ENCODE assay signal across 9 cellular contexts in genomic region chr10:31242902-31243301, GRCh38.
A peak's percentile ranks its signal among the peaks of the same experiment; 100 is the strongest.
DNase-seq lines count a peak whose midpoint lies in the region; ATAC-seq, FAIRE-seq and TF ChIP-seq lines count a peak whose summit lies in the region.
"Had no signal": no experiment of that assay in that cellular context is flagged by ENCODE, and none has a peak within 500 bp of the region (broad histone marks: within the 10 kb centered on the region; RNA-seq: fewer than 3 reads in every experiment).

No MANE protein-coding gene starts in this region.

- intact Hi-C loops in HepG2 (cut with micrococcal nuclease; ENCODE audit: unreplicated experiment) (no loop called here), kidney (cut with DNase I) (no loop called here)

- in situ Hi-C loops in HepG2 (cut with HindIII; ENCODE audit: extremely low pct_ligation_motif_present, low pct_unique_long_range_greater_than_20kb) = no loop called here

- H3K36me3 ChIP-seq in HepG2 (replicated peaks in 1 of 2; ENCODE audit: control insufficient read depth in 1 of 2, insufficient read depth in 2 of 2, low read length in 2 of 2) (no peaks in the 10 kb centered on the region), kidney (ENCODE audit: control insufficient read depth in 1 of 2, insufficient read depth in 2 of 2, low read length in 2 of 2) (no peaks in the 10 kb centered on the region), Karpas-422 (ENCODE audit: insufficient read depth, low read length) (no peaks in the 10 kb centered on the region)

- H3K27me3 Mint-ChIP-seq in activated T-cell treated with anti-CD3 and anti-CD28 coated beads, Interleukin-2, amount 50 U/mL, for 72 hours (ENCODE audit: low read depth) = peaks cover 5% of the 10 kb centered on the region

- no peak overlapping the region for H3K27ac Mint-ChIP-seq in activated T-cell treated with anti-CD3 and anti-CD28 coated beads, Interleukin-2, amount 50 U/mL, for 72 hours

- H3K27me3 ChIP-seq in HepG2 (ENCODE audit: control insufficient read depth in 1 of 2, insufficient read depth in 2 of 2, low read length in 2 of 2) = no peaks in the 10 kb centered on the region; a peak in 1 of 5 replicates
- H3K27me3 ChIP-seq in Karpas-422 (ENCODE audit: low read length) = no peaks in the 10 kb centered on the region

- WGBS in HepG2 (ENCODE audit: low lambda C conversion rate) = 0% methylated on average over 1 of the region's 1 CpG

- no peak for TF ChIP-seq POLR2A in HepG2 (IDR thresholded peaks at IDR 0.05; ENCODE audit: insufficient read depth in 1 of 2, low read depth in 2 of 2, low read length in 2 of 2)

- H3K4me1 Mint-ChIP-seq in activated T-cell treated with anti-CD3 and anti-CD28 coated beads, Interleukin-2, amount 50 U/mL, for 72 hours (ENCODE audit: low read depth) = peaks cover 9% of the 10 kb centered on the region

- H3K9me3 ChIP-seq in HepG2 (ENCODE audit: low read length) = no peaks in the 10 kb centered on the region
- no peaks in the 10 kb centered on the region for H3K9me3 ChIP-seq in kidney (ENCODE audit: control insufficient read depth in 1 of 2, low read length in 2 of 2)
- no peaks in the 10 kb centered on the region for H3K9me3 ChIP-seq in Karpas-422 (ENCODE audit: low read length)

- H2AFZ ChIP-seq in HepG2 (ENCODE audit: low read length) (no peak overlapping the region), Karpas-422 (ENCODE audit: low read length) (no peak overlapping the region)

- H3K4me3 Mint-ChIP-seq in activated T-cell treated with anti-CD3 and anti-CD28 coated beads, Interleukin-2, amount 50 U/mL, for 72 hours = no peak overlapping the region

- no peak overlapping the region for H3K9ac ChIP-seq in HepG2 (ENCODE audit: insufficient read depth, low read depth, low read length)
- H3K9ac ChIP-seq in kidney (ENCODE audit: low read length in 2 of 2) = no peak overlapping the region
- H3K9ac ChIP-seq in Karpas-422 (ENCODE audit: low read length) = no peak overlapping the region

- H4K20me1 ChIP-seq in HepG2 (ENCODE audit: insufficient read depth, low read length) (no peaks in the 10 kb centered on the region), Karpas-422 (ENCODE audit: insufficient read depth, low read depth, low read length) (no peaks in the 10 kb centered on the region)

- DNase-seq in NCI-H460 (ENCODE audit: extremely low read depth, low read depth) = peak; percentile 7
- peak; percentile 64 to 73 for DNase-seq in activated T-cell treated with anti-CD3 and anti-CD28 coated beads, Interleukin-2, amount 50 U/mL, for 72 hours
- peak; percentile 59 for DNase-seq in HepG2 (ENCODE audit: low spot score)
- no peak for DNase-seq in kidney
- DNase-seq in Karpas-422 = no peak

- TF ChIP-seq RAD21 in HepG2 (CRISPR knock-in tag; IDR thresholded peaks at IDR 0.05) = no peak

- H3K4me2 ChIP-seq in HepG2 (ENCODE audit: low read depth, low read length) = no peak overlapping the region
- no peak overlapping the region for H3K4me2 ChIP-seq in Karpas-422 (ENCODE audit: low read depth, low read length, poor library complexity, severe bottlenecking)

- BruUV-seq in HepG2 (replicated peaks; lab: Mats Ljungman, UMichigan) = no TSS peak

- peaks cover under 1 to 2% of the 10 kb centered on the region in 2 donors for H3K9me3 Mint-ChIP-seq in activated T-cell treated with anti-CD3 and anti-CD28 coated beads, Interleukin-2, amount 50 U/mL, for 72 hours

- no peaks in the 10 kb centered on the region for H3K36me3 Mint-ChIP-seq in activated T-cell treated with anti-CD3 and anti-CD28 coated beads, Interleukin-2, amount 50 U/mL, for 72 hours (ENCODE audit: insufficient read depth in 2 of 2)

- H3K9me2 ChIP-seq in Karpas-422 (replicated peaks; ENCODE audit: insufficient read depth, low read length) = 0 out of 2 replicates have a peak, but pooled peaks cover 6% of the 10 kb centered on the region

- peak; percentile 42 for ATAC-seq in GM18858 (IDR thresholded peaks at IDR 0.05; ENCODE audit: unreplicated experiment)
- ATAC-seq in activated T-cell treated with anti-CD3 and anti-CD28 coated beads, Interleukin-2, amount 50 U/mL, for 72 hours (replicated peaks in 1 of 2) = peak; percentile 99
- ATAC-seq in HepG2 = peak; percentile 88
- no peak for ATAC-seq in HG03439 (IDR thresholded peaks at IDR 0.05; ENCODE audit: unreplicated experiment)
- ATAC-seq in GM19452 (IDR thresholded peaks at IDR 0.05; ENCODE audit: unreplicated experiment) = no peak

- H3K4me1 ChIP-seq in HepG2 (ENCODE audit: insufficient read depth, low read length) (peaks cover 10% of the 10 kb centered on the region), kidney (ENCODE audit: control insufficient read depth in 1 of 2, insufficient read depth in 1 of 2, low read depth in 1 of 2, low read length in 2 of 2) (no peaks in the 10 kb centered on the region), Karpas-422 (ENCODE audit: low read length) (no peaks in the 10 kb centered on the region)

- FAIRE-seq in HepG2 (lab: Jason Lieb, UNC) = no peak
- FAIRE-seq in kidney (lab: Jason Lieb, UNC) = no peak

- POLR2A ChIA-PET in HepG2 (lab: Yijun Ruan, JAX) = no interaction called here

- TF ChIP-seq CTCF in HepG2 (CRISPR knock-in tag; IDR thresholded peaks at IDR 0.05) (no peak), kidney (IDR thresholded peaks at IDR 0.05; ENCODE audit: borderline replicate concordance, extremely low read depth, insufficient read depth) (no peak)

- no peak overlapping the region for H3K27ac ChIP-seq in HepG2 (ENCODE audit: extremely low read length, insufficient read depth, low read length)
- no peak overlapping the region for H3K27ac ChIP-seq in kidney (ENCODE audit: low read depth in 2 of 2, low read length in 2 of 2)
- H3K27ac ChIP-seq in Karpas-422 (ENCODE audit: low read length) = no peak overlapping the region
- H3K27ac ChIP-seq: SK-N-MC had no signal

- H3K4me3 ChIP-seq in HepG2 (replicated peaks in 1 of 3; ENCODE audit: insufficient read depth in 1 of 3, low read depth in 2 of 3, low read length in 3 of 3) (no peak overlapping the region), kidney (ENCODE audit: low read length in 2 of 2) (no peak overlapping the region), Karpas-422 (ENCODE audit: low read length) (no peak overlapping the region)
- H3K4me3 ChIP-seq: SK-N-MC had no signal

- H3K79me2 ChIP-seq in HepG2 (ENCODE audit: insufficient read depth, low read length) = no peaks in the 10 kb centered on the region
- H3K79me2 ChIP-seq in Karpas-422 (ENCODE audit: low read length) = no peaks in the 10 kb centered on the region

- CTCF ChIA-PET in HepG2 (lab: Yijun Ruan, JAX; ENCODE audit: low intra/inter-chr PET ratio, low total read pairs) = no interaction called here

- TF ChIP-seq EP300 in HepG2 (IDR thresholded peaks at IDR 0.05; ENCODE audit: low read depth in 2 of 2, low read length in 2 of 2) (peak in 1 of 2 experiments; percentile 30; a peak in 1 of 4 replicates), HepG2 (CRISPR knock-in tag; IDR thresholded peaks at IDR 0.05; ENCODE audit: borderline replicate concordance) (no peak)

TF ChIP-seq in HepG2, 621 proteins besides CTCF, POLR2A, EP300 and RAD21 (continues in another document):
- TF ChIP-seq TAF15 (IDR thresholded peaks at IDR 0.05; ENCODE audit: low read depth, low read length, poor library complexity, severe bottlenecking) (no peak), TCF7L2 (IDR thresholded peaks at IDR 0.05; ENCODE audit: low read depth, low read length) (peak; percentile 29; the same call in 1 of the 2 replicates), MAF1 (CRISPR knock-in tag; IDR thresholded peaks at IDR 0.05; ENCODE audit: borderline replicate concordance) (no peak), TFAP4 (IDR thresholded peaks at IDR 0.05; ENCODE audit: borderline replicate concordance, low read depth) (peak; percentile 54; the same call in 1 of the 2 replicates), RARG (CRISPR knock-in tag; IDR thresholded peaks at IDR 0.05; ENCODE audit: low read depth) (no peak), MAFK (conservative IDR thresholded peaks at IDR 0.05 in 1 of 2, IDR thresholded peaks at IDR 0.05 in 1 of 2; ENCODE audit: low read length in 2 of 2) (peak; percentile 89 to 96), FOSL2 (CRISPR knock-in tag; IDR thresholded peaks at IDR 0.05) (peak; percentile 94), LCORL (IDR thresholded peaks at IDR 0.05) (no peak), LCORL (CRISPR knock-in tag; IDR thresholded peaks at IDR 0.05) (no peak), ZNF644 (CRISPR knock-in tag; IDR thresholded peaks at IDR 0.05; ENCODE audit: low read depth) (0 out of 2 replicates have a peak, but pooled peaks have one; percentile 38), SIN3A (IDR thresholded peaks at IDR 0.05; ENCODE audit: borderline replicate concordance, low read depth, low read length) (peak; percentile 24; the same call in 1 of the 2 replicates), MAFG (CRISPR knock-in tag; IDR thresholded peaks at IDR 0.05) (peak; percentile 94), ZNF775 (CRISPR knock-in tag; IDR thresholded peaks at IDR 0.05; ENCODE audit: borderline replicate concordance) (no peak), SKI (IDR thresholded peaks at IDR 0.05; ENCODE audit: partially characterized antibody) (peak; percentile 28), GZF1 (CRISPR knock-in tag; IDR thresholded peaks at IDR 0.05) (no peak), BRF2 (CRISPR knock-in tag; IDR thresholded peaks at IDR 0.05) (no peak), NFE2 (CRISPR knock-in tag; IDR thresholded peaks at IDR 0.05) (peak; percentile 73; the same call in 1 of the 2 replicates), NFE2L2 (IDR thresholded peaks at IDR 0.05; ENCODE audit: low read length) (peak; percentile 94)
- TF ChIP-seq, protein P1, sequence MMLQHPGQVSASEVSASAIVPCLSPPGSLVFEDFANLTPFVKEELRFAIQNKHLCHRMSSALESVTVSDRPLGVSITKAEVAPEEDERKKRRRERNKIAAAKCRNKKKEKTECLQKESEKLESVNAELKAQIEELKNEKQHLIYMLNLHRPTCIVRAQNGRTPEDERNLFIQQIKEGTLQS (CRISPR knock-in tag; IDR thresholded peaks at IDR 0.05) = peak; percentile 57; the same call in 1 of the 2 replicates

Comparison
In these comparisons a context has a peak if more than half of its experiments do, and no peak if none do; other contexts are left out.
1. ATAC-seq: peak in GM18858 (single experiment), activated T-cell treated with anti-CD3 and anti-CD28 coated beads, Interleukin-2, amount 50 U/mL, for 72 hours (2 of 2) and HepG2 (single experiment); none in HG03439 (single experiment) and GM19452 (single experiment).
2. DNase-seq: peak in NCI-H460 (single experiment), activated T-cell treated with anti-CD3 and anti-CD28 coated beads, Interleukin-2, amount 50 U/mL, for 72 hours (2 of 2) and HepG2 (single experiment); none in kidney (single experiment) and Karpas-422 (single experiment).